In the genomic region with DNA sequence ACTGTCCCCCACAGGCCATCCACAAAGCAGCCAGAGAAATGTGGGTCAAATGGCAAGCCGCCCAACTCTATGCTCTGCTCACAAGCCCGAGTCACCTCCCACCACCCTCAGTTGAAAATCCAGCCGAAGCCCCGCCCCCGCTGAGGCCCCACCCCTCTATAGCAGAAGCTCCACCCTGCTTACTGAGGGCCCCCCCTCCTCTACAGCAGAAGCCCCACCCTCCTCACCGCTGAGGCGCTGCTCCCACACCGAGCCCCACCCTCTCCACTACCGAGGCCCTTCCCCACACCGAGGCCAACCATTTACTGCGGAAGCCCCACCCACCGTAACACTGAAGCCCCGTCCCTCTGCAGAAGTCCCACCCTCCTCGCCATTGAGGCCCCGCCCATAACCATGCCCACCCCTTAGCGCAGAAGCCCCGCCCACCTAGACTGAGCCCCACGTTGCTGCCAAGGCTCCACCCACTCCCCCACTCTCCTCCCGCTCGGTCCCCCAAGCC, we compare ENCODE assay signal across 1 cellular context.
TF ChIP-seq lines count a peak whose summit lies in the region.

No MANE protein-coding gene starts in this region.

TF ChIP-seq in GM12878, 131 proteins besides CTCF, POLR2A, EP300 and RAD21:
- TF ChIP-seq, protein P1, sequence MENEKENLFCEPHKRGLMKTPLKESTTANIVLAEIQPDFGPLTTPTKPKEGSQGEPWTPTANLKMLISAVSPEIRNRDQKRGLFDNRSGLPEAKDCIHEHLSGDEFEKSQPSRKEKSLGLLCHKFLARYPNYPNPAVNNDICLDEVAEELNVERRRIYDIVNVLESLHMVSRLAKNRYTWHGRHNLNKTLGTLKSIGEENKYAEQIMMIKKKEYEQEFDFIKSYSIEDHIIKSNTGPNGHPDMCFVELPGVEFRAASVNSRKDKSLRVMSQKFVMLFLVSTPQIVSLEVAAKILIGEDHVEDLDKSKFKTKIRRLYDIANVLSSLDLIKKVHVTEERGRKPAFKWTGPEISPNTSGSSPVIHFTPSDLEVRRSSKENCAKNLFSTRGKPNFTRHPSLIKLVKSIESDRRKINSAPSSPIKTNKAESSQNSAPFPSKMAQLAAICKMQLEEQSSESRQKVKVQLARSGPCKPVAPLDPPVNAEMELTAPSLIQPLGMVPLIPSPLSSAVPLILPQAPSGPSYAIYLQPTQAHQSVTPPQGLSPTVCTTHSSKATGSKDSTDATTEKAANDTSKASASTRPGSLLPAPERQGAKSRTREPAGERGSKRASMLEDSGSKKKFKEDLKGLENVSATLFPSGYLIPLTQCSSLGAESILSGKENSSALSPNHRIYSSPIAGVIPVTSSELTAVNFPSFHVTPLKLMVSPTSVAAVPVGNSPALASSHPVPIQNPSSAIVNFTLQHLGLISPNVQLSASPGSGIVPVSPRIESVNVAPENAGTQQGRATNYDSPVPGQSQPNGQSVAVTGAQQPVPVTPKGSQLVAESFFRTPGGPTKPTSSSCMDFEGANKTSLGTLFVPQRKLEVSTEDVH (IDR thresholded peaks at IDR 0.05; ENCODE audit: low read depth, partially characterized antibody) = no peak
- TF ChIP-seq, protein P2, sequence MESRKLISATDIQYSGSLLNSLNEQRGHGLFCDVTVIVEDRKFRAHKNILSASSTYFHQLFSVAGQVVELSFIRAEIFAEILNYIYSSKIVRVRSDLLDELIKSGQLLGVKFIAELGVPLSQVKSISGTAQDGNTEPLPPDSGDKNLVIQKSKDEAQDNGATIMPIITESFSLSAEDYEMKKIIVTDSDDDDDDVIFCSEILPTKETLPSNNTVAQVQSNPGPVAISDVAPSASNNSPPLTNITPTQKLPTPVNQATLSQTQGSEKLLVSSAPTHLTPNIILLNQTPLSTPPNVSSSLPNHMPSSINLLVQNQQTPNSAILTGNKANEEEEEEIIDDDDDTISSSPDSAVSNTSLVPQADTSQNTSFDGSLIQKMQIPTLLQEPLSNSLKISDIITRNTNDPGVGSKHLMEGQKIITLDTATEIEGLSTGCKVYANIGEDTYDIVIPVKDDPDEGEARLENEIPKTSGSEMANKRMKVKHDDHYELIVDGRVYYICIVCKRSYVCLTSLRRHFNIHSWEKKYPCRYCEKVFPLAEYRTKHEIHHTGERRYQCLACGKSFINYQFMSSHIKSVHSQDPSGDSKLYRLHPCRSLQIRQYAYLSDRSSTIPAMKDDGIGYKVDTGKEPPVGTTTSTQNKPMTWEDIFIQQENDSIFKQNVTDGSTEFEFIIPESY (IDR thresholded peaks at IDR 0.05) = peak; percentile 35; the same call in 1 of the 2 replicates
